13 cellular contexts compared by ENCODE assay signal in the genomic region with DNA sequence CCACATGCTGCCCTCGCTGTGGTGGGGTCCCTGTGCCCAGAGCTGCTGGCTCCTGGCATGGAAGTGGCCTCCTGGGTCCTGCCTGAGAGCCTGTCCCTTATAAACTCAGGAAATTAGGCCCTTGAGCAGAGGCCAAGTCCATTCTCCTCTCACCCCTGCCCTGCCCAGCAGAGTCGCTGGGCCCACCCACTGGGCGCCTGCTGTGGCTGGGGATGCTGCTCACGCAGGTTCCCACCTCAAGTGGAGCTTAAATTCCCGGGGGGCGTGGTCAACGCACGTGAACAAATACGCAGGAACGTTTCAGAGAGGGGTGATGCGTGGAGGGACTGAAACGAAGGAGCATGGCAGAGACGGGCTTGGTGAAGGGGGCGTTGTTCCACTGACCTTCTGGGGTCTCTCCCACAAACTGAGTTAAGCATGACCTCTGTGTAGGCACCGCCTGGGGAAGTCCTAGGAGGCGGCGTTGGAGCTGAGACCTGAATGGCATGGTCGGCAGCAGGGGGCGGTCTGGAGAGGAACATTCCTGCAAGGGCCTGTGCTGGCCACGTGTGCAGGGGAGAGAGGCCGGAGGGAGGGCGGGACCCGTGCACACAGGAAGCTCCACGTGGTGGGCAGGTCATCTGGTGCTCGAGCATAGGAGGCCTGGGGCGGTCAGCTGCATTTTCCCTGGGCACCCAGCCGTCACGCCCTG. TPM values are rescaled to one million over a fixed set of nuclear protein-coding genes. Genes with fewer than 3 reads are reported as not detected.
DNase-seq lines count a peak whose midpoint lies in the region; ATAC-seq and TF ChIP-seq lines count a peak whose summit lies in the region.
"Had no signal": no experiment of that assay in that cellular context is flagged by ENCODE, and none has a peak within 500 bp of the region (broad histone marks: within the 10 kb centered on the region; RNA-seq: fewer than 3 reads in every experiment).

No MANE protein-coding gene starts in this region.

- H3K4me1 ChIP-seq in GM23338 (ENCODE audit: insufficient read depth) = no peaks in the 10 kb centered on the region

- H3K9me2 ChIP-seq in GM23338 (ENCODE audit: insufficient read depth) = no peaks in the 10 kb centered on the region

- peak; percentile 43 to 61 for TF ChIP-seq CTCF in GM23338 (conservative IDR thresholded peaks at IDR 0.05; ENCODE audit: low read depth in 2 of 2)

- peak overlapping the region; percentile 64 for H3K27ac Mint-ChIP-seq in GM23338
- H3K27ac Mint-ChIP-seq: activated naive CD8-positive, alpha-beta T cell treated with anti-CD3 and anti-CD28 coated beads, Interleukin-2, amount 10 ng/mL, durations not matched to agents 7 days and 5 days; stimulated activated naive B cell treated with anti-CD40 and anti-IgM and Interleukin-4, amounts not matched to agents 10 μg/mL and 1 μg/mL and 100 μg/mL, for 72 hours had no signal

- H3K4me2 ChIP-seq in GM23338 = no peak overlapping the region

- 0 out of 2 replicates have a peak, but pooled peaks cover 4% of the 10 kb centered on the region for H4K20me1 ChIP-seq in GM23338 (replicated peaks; ENCODE audit: insufficient read depth)

- in situ Hi-C loops in SK-MEL-5 (cut with HindIII; ENCODE audit: low pct_unique_long_range_greater_than_20kb, low sequenced_read_pairs) = no loop called here

- H3K27me3 Mint-ChIP-seq in GM23338 (ENCODE audit: insufficient read depth, low read depth, poor library complexity) = peaks cover 7% of the 10 kb centered on the region
- H3K27me3 Mint-ChIP-seq: activated naive CD8-positive, alpha-beta T cell treated with anti-CD3 and anti-CD28 coated beads, Interleukin-2, amount 10 ng/mL, durations not matched to agents 7 days and 5 days had no signal

- ATAC-seq in GM23338 (peak; percentile 90), HG02610 (IDR thresholded peaks at IDR 0.05; ENCODE audit: unreplicated experiment) (no peak)
- ATAC-seq: stimulated activated naive B cell treated with anti-CD40 and anti-IgM and Interleukin-4, amounts not matched to agents 10 μg/mL and 1 μg/mL and 100 μg/mL, for 72 hours had no signal

- no peaks in the 10 kb centered on the region for H3K27me3 ChIP-seq in GM23338 (ENCODE audit: insufficient read depth)

- H3K9me3 Mint-ChIP-seq in GM23338 = no peaks in the 10 kb centered on the region
- H3K9me3 Mint-ChIP-seq: activated naive CD8-positive, alpha-beta T cell treated with anti-CD3 and anti-CD28 coated beads, Interleukin-2, amount 10 ng/mL, durations not matched to agents 7 days and 5 days; stimulated activated naive B cell treated with anti-CD40 and anti-IgM and Interleukin-4, amounts not matched to agents 10 μg/mL and 1 μg/mL and 100 μg/mL, for 72 hours had no signal

- H3K36me3 ChIP-seq in GM23338 (ENCODE audit: insufficient read depth) = no peaks in the 10 kb centered on the region

- H3F3A ChIP-seq in GM23338 (replicated peaks; ENCODE audit: low read depth) = no peaks in the 10 kb centered on the region

- DNase-seq in GM23338 (ENCODE audit: low spot score) (peak; percentile 81), SK-MEL-5 (ENCODE audit: low read depth, low spot score) (peak; percentile 44), glomerular visceral epithelial cell (ENCODE audit: extremely low spot score) (peak; percentile 42), retina (peak; percentile 71), T-helper 1 cell (no peak), HPDE6-E6E7 (ENCODE audit: extremely low spot score) (no peak)
- DNase-seq: activated CD4-positive, alpha-beta T cell treated with anti-CD3 and anti-CD28 coated beads, Interleukin-2, amount 50 U/mL, for 1 hour; activated naive CD8-positive, alpha-beta T cell treated with anti-CD3 and anti-CD28 coated beads, Interleukin-2, amount 10 ng/mL, durations not matched to agents 7 days and 5 days; erythroblast; mesenchymal stem cell; NCI-H187 treated with DMSO at 0.1 percent for 48 hours; stimulated activated naive B cell treated with anti-CD40 and anti-IgM and Interleukin-4, amounts not matched to agents 10 μg/mL and 1 μg/mL and 100 μg/mL, for 72 hours had no signal

- H2AFZ ChIP-seq in GM23338 = no peak overlapping the region

- H3K79me2 ChIP-seq in GM23338 (replicated peaks; ENCODE audit: insufficient read depth) = no peaks in the 10 kb centered on the region

- H3K4me3 ChIP-seq in GM23338 = no peak overlapping the region

- H3K27ac ChIP-seq in GM23338 (ENCODE audit: low read depth) = 0 out of 2 replicates have a peak overlapping the region, but pooled peaks have one; percentile 19

- peaks cover 14% of the 10 kb centered on the region for H3K36me3 Mint-ChIP-seq in GM23338 (ENCODE audit: low read depth)
- H3K36me3 Mint-ChIP-seq: activated naive CD8-positive, alpha-beta T cell treated with anti-CD3 and anti-CD28 coated beads, Interleukin-2, amount 10 ng/mL, durations not matched to agents 7 days and 5 days; stimulated activated naive B cell treated with anti-CD40 and anti-IgM and Interleukin-4, amounts not matched to agents 10 μg/mL and 1 μg/mL and 100 μg/mL, for 72 hours had no signal

- H3K4me1 Mint-ChIP-seq in GM23338 = peaks cover 11% of the 10 kb centered on the region
- H3K4me1 Mint-ChIP-seq: activated naive CD8-positive, alpha-beta T cell treated with anti-CD3 and anti-CD28 coated beads, Interleukin-2, amount 10 ng/mL, durations not matched to agents 7 days and 5 days; stimulated activated naive B cell treated with anti-CD40 and anti-IgM and Interleukin-4, amounts not matched to agents 10 μg/mL and 1 μg/mL and 100 μg/mL, for 72 hours had no signal

- no peak overlapping the region for H3K4me3 Mint-ChIP-seq in GM23338
- H3K4me3 Mint-ChIP-seq: activated naive CD8-positive, alpha-beta T cell treated with anti-CD3 and anti-CD28 coated beads, Interleukin-2, amount 10 ng/mL, durations not matched to agents 7 days and 5 days; stimulated activated naive B cell treated with anti-CD40 and anti-IgM and Interleukin-4, amounts not matched to agents 10 μg/mL and 1 μg/mL and 100 μg/mL, for 72 hours had no signal

TF ChIP-seq in GM23338, 12 proteins besides CTCF, POLR2A, EP300 and RAD21:
- TF ChIP-seq ETS1 (IDR thresholded peaks at IDR 0.05) (no peak), CREB1 (CRISPR knock-in tag; IDR thresholded peaks at IDR 0.05; ENCODE audit: low read depth) (no peak), REST (IDR thresholded peaks at IDR 0.05; ENCODE audit: unreplicated experiment) (no peak), POLR2AphosphoS5 (IDR thresholded peaks at IDR 0.05; ENCODE audit: low read depth) (no peak), EZH2 (IDR thresholded peaks at IDR 0.05; ENCODE audit: low read depth, unreplicated experiment) (no peak), NANOG (IDR thresholded peaks at IDR 0.05; ENCODE audit: borderline replicate concordance) (no peak)

RNA-seq across cellular contexts. Expression of gene FAM20C, which starts 27.9 kb away (rescaled TPM):
- 24.8 and 26.8 TPM in 2 replicates for total RNA-seq in GM23338 (2014; rRNA removed; shearing (Covaris generic))
- polyA plus RNA-seq in GM23338 (2016; fragmentation: Nextera tagmentation; extraction: Ambion mirVana) = 7.6 and 8.0 TPM in 2 replicates
- total RNA-seq in SK-MEL-5 (2014; rRNA removed; shearing (Covaris generic)) = not detected in 2 replicates
- 0.19 and 0.24 TPM in 2 replicates for polyA plus RNA-seq in SK-MEL-5 (2015; cell fraction: cytosol; rRNA removed)
- polyA plus RNA-seq in SK-MEL-5 (2015; cell fraction: nucleus; rRNA removed) = not detected in 2 replicates

Comparison
In these comparisons a context has a peak if more than half of its experiments do, and no peak if none do; other contexts are left out.
1. DNase-seq: peak in GM23338 (single experiment), SK-MEL-5 (single experiment), glomerular visceral epithelial cell (single experiment) and retina (single experiment); none in T-helper 1 cell (0 of 5) and HPDE6-E6E7 (single experiment).
2. RNA of gene FAM20C, which starts 27.9 kb away (total RNA-seq): 24.8 to 26.8 TPM in GM23338; not detected in SK-MEL-5; every median in the first group is over 10 times any median in the second.